16 cellular contexts compared by ENCODE assay signal in the genomic region with DNA sequence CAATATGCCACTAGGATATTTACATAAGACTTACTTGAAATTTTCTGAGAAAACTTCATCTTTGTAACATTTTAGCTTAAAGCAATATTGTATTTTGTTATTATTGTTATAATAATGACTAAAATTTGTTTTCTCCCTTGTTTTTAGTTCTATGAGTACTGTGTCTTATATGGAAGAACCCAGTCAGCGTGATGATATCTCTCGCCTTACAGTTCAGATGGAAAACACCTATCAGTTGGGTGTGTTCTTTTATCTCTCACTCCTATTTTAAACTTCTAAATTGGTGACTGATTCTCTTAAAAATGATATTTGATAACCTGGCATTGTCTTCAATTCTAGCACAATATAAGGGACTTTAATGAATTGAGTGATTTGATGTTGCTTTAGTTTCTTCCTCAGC. TPM values are rescaled to one million over a fixed set of nuclear protein-coding genes. Genes with fewer than 3 reads are reported as not detected.
DNase-seq lines count a peak whose midpoint lies in the region; ATAC-seq lines count a peak whose summit lies in the region.
"Had no signal": no experiment of that assay in that cellular context is flagged by ENCODE, and none has a peak within 500 bp of the region (broad histone marks: within the 10 kb centered on the region; RNA-seq: fewer than 3 reads in every experiment).

No MANE protein-coding gene starts in this region.

- no peak overlapping the region for H3K27ac Mint-ChIP-seq in stimulated activated naive CD8-positive, alpha-beta T cell treated with anti-CD3 and anti-CD28 coated beads, Interleukin-15, Interleukin-2, amounts not matched to agents 100 ng/mL and 50 ng/mL, for 24 hours
- peak overlapping the region; percentile 43 for H3K27ac Mint-ChIP-seq in activated naive CD8-positive, alpha-beta T cell treated with anti-CD3 and anti-CD28 coated beads for 36 hours

- no peaks in the 10 kb centered on the region for H3K36me3 Mint-ChIP-seq in stimulated activated naive CD8-positive, alpha-beta T cell treated with anti-CD3 and anti-CD28 coated beads, Interleukin-15, Interleukin-2, amounts not matched to agents 100 ng/mL and 50 ng/mL, for 24 hours (ENCODE audit: low read depth)
- H3K36me3 Mint-ChIP-seq in activated naive CD8-positive, alpha-beta T cell treated with anti-CD3 and anti-CD28 coated beads for 36 hours: no peaks in the 10 kb centered on the region

- H3K4me1 Mint-ChIP-seq in stimulated activated naive CD8-positive, alpha-beta T cell treated with anti-CD3 and anti-CD28 coated beads, Interleukin-15, Interleukin-2, amounts not matched to agents 100 ng/mL and 50 ng/mL, for 24 hours (ENCODE audit: low read depth): peaks cover 36% of the 10 kb centered on the region
- H3K4me1 Mint-ChIP-seq in activated naive CD8-positive, alpha-beta T cell treated with anti-CD3 and anti-CD28 coated beads for 36 hours: peaks cover 27% of the 10 kb centered on the region

- no peaks in the 10 kb centered on the region for H3K27me3 Mint-ChIP-seq in stimulated activated naive CD8-positive, alpha-beta T cell treated with anti-CD3 and anti-CD28 coated beads, Interleukin-15, Interleukin-2, amounts not matched to agents 100 ng/mL and 50 ng/mL, for 24 hours
- no peaks in the 10 kb centered on the region for H3K27me3 Mint-ChIP-seq in activated naive CD8-positive, alpha-beta T cell treated with anti-CD3 and anti-CD28 coated beads for 36 hours

- H3K9me3 Mint-ChIP-seq in stimulated activated naive CD8-positive, alpha-beta T cell treated with anti-CD3 and anti-CD28 coated beads, Interleukin-15, Interleukin-2, amounts not matched to agents 100 ng/mL and 50 ng/mL, for 24 hours: no peaks in the 10 kb centered on the region
- H3K9me3 Mint-ChIP-seq in activated naive CD8-positive, alpha-beta T cell treated with anti-CD3 and anti-CD28 coated beads for 36 hours: no peaks in the 10 kb centered on the region

- ATAC-seq in stimulated activated naive CD8-positive, alpha-beta T cell treated with anti-CD3 and anti-CD28 coated beads, Interleukin-15, Interleukin-2, amounts not matched to agents 100 U/mL and 50 U/mL, for 24 hours: no peak
- no peak for ATAC-seq in HG03025 (IDR thresholded peaks at IDR 0.05; ENCODE audit: low FRiP score, unreplicated experiment)
- ATAC-seq in GM21381 (IDR thresholded peaks at IDR 0.05; ENCODE audit: unreplicated experiment): no peak
- ATAC-seq: psoas muscle had no signal

- peak; percentile 83 for DNase-seq in NCI-H2107 treated with DMSO at 0.1 percent for 48 hours (lab: John Stamatoyannopoulos, UW; ENCODE audit: unreplicated experiment)
- no peak for DNase-seq in NCI-H2107 (lab: John Stamatoyannopoulos, UW)
- no peak for DNase-seq in stimulated activated naive CD8-positive, alpha-beta T cell treated with anti-CD3 and anti-CD28 coated beads, Interleukin-15, Interleukin-2, amounts not matched to agents 100 U/mL and 50 U/mL, for 24 hours
- no peak for DNase-seq in activated naive CD8-positive, alpha-beta T cell treated with anti-CD3 and anti-CD28 coated beads for 36 hours
- no peak for DNase-seq in GOT3 (lab: John Stamatoyannopoulos, UW)
- DNase-seq: AML-193, COR-L47, KG1, psoas muscle, Right ventricle myocardium superior, thyroid gland had no signal

- H3K4me3 Mint-ChIP-seq in stimulated activated naive CD8-positive, alpha-beta T cell treated with anti-CD3 and anti-CD28 coated beads, Interleukin-15, Interleukin-2, amounts not matched to agents 100 ng/mL and 50 ng/mL, for 24 hours: peak overlapping the region; percentile 22
- peak overlapping the region; percentile 24 for H3K4me3 Mint-ChIP-seq in activated naive CD8-positive, alpha-beta T cell treated with anti-CD3 and anti-CD28 coated beads for 36 hours

RNA-seq across cellular contexts. Expression of a gene that starts 18.0 kb away (rescaled TPM):
- total RNA-seq in activated naive CD8-positive, alpha-beta T cell treated with anti-CD3 and anti-CD28 coated beads for 36 hours: not detected
- total RNA-seq: kidney epithelial cell had no signal

RNA-seq across cellular contexts. Expression of a gene that starts 30.8 kb away (rescaled TPM):
- not detected for total RNA-seq in activated naive CD8-positive, alpha-beta T cell treated with anti-CD3 and anti-CD28 coated beads for 36 hours
- total RNA-seq: kidney epithelial cell, lung, psoas muscle, Right ventricle myocardium superior, thyroid gland had no signal
